Comparison of ENCODE assay signal across 1 cellular context in the genomic region with DNA sequence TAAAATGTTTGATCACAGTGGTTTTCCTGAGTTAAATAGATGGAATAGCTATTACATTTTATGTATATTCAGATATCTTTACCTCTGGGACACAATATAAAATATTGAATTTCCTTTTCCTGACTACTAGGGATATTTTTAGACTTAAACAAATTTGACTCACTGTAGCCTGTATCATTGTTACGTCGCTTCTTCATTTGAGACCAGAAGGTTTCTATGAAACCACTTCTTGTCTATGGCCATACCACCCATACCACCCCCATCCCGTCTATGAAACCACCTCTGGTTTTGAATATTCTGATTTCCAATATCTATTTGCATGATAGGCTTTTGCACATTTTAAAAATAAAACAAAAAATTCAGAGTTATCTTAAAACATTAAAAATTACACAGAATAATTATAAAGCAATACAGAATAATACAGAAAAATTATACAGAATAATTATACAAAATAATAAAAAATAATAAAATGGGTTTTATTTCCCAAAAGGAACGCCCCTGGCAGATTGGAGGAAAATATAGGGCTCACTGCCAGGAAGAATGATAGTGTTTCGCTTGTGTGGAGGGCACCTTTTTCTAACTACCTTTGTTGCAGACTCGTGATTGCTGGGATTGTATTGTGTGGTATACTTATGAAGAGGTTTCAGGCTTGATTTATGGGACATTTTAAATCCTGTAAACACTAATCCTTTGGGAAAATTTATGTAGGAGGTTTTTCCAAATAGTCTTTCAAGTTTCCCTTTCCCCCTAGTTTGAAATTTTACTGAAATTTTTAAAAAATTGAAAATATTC.
TF ChIP-seq lines count a peak whose summit lies in the region.

No MANE protein-coding gene starts in this region.

TF ChIP-seq in endothelial cell of umbilical vein, 7 proteins besides CTCF, POLR2A, EP300 and RAD21:
- TF ChIP-seq EZH2 (IDR thresholded peaks at IDR 0.05; ENCODE audit: borderline replicate concordance, low read depth, low read length, severe bottlenecking) (no peak), MYC (IDR thresholded peaks at IDR 0.05; ENCODE audit: low read depth, low read length) (no peak), JUN (IDR thresholded peaks at IDR 0.05; ENCODE audit: borderline replicate concordance, insufficient read depth, insufficient read length, low read depth) (no peak), FOS (IDR thresholded peaks at IDR 0.05; ENCODE audit: borderline replicate concordance, insufficient read depth, low read length) (no peak), GATA2 (IDR thresholded peaks at IDR 0.05; ENCODE audit: insufficient read depth, insufficient read length, low read depth, low read length) (no peak), POLR2AphosphoS5 (IDR thresholded peaks at IDR 0.05; ENCODE audit: insufficient read depth, low read depth, low read length) (no peak)
- TF ChIP-seq, protein P1, sequence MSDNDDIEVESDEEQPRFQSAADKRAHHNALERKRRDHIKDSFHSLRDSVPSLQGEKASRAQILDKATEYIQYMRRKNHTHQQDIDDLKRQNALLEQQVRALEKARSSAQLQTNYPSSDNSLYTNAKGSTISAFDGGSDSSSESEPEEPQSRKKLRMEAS (IDR thresholded peaks at IDR 0.05; ENCODE audit: insufficient read depth, insufficient read length): no peak
